Comparison of ENCODE assay signal across 1 cellular context in genomic region chr15:74045184-74045583, GRCh38.
TF ChIP-seq lines count a peak whose summit lies in the region.

No MANE protein-coding gene starts in this region.

TF ChIP-seq in H1, 55 proteins besides CTCF, POLR2A, EP300 and RAD21:
- TF ChIP-seq PHF8 (conservative IDR thresholded peaks at IDR 0.05; ENCODE audit: low read depth, low read length) (no peak), CHD1 (IDR thresholded peaks at IDR 0.05; ENCODE audit: low read depth, low read length) (no peak), POU5F1 (IDR thresholded peaks at IDR 0.05; ENCODE audit: low read depth, low read length) (no peak), CTBP2 (IDR thresholded peaks at IDR 0.05; ENCODE audit: borderline replicate concordance, insufficient read depth, insufficient read length, low read length) (no peak), CREB1 (IDR thresholded peaks at IDR 0.05) (no peak), HDAC6 (IDR thresholded peaks at IDR 0.05; ENCODE audit: low read depth, low read length) (no peak), TCF12 (IDR thresholded peaks at IDR 0.05; ENCODE audit: low read depth, low read length) (no peak), BCL11A (IDR thresholded peaks at IDR 0.05; ENCODE audit: low read depth in 2 of 2, low read length in 2 of 2) (no peak), TAF7 (optimal IDR thresholded peaks at IDR 0.05; ENCODE audit: borderline replicate concordance, low read depth, low read length) (no peak), SAP30 (IDR thresholded peaks at IDR 0.05; ENCODE audit: insufficient read depth, insufficient replicate concordance, low read length) (no peak), SIX5 (IDR thresholded peaks at IDR 0.05; ENCODE audit: low read depth, low read length) (no peak), CEBPB (IDR thresholded peaks at IDR 0.05; ENCODE audit: low read depth, low read length) (no peak), SP4 (IDR thresholded peaks at IDR 0.05; ENCODE audit: low read length) (no peak)
- TF ChIP-seq, protein P1, sequence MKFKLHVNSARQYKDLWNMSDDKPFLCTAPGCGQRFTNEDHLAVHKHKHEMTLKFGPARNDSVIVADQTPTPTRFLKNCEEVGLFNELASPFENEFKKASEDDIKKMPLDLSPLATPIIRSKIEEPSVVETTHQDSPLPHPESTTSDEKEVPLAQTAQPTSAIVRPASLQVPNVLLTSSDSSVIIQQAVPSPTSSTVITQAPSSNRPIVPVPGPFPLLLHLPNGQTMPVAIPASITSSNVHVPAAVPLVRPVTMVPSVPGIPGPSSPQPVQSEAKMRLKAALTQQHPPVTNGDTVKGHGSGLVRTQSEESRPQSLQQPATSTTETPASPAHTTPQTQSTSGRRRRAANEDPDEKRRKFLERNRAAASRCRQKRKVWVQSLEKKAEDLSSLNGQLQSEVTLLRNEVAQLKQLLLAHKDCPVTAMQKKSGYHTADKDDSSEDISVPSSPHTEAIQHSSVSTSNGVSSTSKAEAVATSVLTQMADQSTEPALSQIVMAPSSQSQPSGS (IDR thresholded peaks at IDR 0.05; ENCODE audit: low read length), result no peak
